Comparison of ENCODE assay signal across 1 cellular context in genomic region chr16:30352488-30353401, GRCh38.
TF ChIP-seq lines count a peak whose summit lies in the region.

No MANE protein-coding gene starts in this region.

TF ChIP-seq in HepG2, 621 proteins besides CTCF, POLR2A, EP300 and RAD21 (continued from another document and continues in another):
- TF ChIP-seq, protein P1, sequence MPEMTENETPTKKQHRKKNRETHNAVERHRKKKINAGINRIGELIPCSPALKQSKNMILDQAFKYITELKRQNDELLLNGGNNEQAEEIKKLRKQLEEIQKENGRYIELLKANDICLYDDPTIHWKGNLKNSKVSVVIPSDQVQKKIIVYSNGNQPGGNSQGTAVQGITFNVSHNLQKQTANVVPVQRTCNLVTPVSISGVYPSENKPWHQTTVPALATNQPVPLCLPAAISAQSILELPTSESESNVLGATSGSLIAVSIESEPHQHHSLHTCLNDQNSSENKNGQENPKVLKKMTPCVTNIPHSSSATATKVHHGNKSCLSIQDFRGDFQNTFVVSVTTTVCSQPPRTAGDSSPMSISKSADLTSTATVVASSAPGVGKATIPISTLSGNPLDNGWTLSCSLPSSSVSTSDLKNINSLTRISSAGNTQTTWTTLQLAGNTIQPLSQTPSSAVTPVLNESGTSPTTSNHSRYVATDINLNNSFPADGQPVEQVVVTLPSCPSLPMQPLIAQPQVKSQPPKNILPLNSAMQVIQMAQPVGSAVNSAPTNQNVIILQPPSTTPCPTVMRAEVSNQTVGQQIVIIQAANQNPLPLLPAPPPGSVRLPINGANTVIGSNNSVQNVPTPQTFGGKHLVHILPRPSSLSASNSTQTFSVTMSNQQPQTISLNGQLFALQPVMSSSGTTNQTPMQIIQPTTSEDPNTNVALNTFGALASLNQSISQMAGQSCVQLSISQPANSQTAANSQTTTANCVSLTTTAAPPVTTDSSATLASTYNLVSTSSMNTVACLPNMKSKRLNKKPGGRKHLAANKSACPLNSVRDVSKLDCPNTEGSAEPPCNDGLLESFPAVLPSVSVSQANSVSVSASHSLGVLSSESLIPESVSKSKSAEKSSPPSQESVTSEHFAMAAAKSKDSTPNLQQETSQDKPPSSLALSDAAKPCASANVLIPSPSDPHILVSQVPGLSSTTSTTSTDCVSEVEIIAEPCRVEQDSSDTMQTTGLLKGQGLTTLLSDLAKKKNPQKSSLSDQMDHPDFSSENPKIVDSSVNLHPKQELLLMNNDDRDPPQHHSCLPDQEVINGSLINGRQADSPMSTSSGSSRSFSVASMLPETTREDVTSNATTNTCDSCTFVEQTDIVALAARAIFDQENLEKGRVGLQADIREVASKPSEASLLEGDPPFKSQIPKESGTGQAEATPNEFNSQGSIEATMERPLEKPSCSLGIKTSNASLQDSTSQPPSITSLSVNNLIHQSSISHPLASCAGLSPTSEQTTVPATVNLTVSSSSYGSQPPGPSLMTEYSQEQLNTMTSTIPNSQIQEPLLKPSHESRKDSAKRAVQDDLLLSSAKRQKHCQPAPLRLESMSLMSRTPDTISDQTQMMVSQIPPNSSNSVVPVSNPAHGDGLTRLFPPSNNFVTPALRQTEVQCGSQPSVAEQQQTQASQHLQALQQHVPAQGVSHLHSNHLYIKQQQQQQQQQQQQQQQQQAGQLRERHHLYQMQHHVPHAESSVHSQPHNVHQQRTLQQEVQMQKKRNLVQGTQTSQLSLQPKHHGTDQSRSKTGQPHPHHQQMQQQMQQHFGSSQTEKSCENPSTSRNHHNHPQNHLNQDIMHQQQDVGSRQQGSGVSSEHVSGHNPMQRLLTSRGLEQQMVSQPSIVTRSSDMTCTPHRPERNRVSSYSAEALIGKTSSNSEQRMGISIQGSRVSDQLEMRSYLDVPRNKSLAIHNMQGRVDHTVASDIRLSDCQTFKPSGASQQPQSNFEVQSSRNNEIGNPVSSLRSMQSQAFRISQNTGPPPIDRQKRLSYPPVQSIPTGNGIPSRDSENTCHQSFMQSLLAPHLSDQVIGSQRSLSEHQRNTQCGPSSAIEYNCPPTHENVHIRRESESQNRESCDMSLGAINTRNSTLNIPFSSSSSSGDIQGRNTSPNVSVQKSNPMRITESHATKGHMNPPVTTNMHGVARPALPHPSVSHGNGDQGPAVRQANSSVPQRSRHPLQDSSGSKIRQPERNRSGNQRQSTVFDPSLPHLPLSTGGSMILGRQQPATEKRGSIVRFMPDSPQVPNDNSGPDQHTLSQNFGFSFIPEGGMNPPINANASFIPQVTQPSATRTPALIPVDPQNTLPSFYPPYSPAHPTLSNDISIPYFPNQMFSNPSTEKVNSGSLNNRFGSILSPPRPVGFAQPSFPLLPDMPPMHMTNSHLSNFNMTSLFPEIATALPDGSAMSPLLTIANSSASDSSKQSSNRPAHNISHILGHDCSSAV (CRISPR knock-in tag; IDR thresholded peaks at IDR 0.05; ENCODE audit: borderline replicate concordance): no peak
- TF ChIP-seq SRSF4 (IDR thresholded peaks at IDR 0.05; ENCODE audit: low read depth, low read length, poor library complexity, severe bottlenecking) (no peak), THAP8 (CRISPR knock-in tag; IDR thresholded peaks at IDR 0.05; ENCODE audit: borderline replicate concordance) (no peak), MXD3 (CRISPR knock-in tag; IDR thresholded peaks at IDR 0.05) (0 out of 2 replicates have a peak, but pooled peaks have one; percentile 31), NR2F1 (CRISPR knock-in tag; IDR thresholded peaks at IDR 0.05) (peak; percentile 10 to 19; a peak in 1 of 4 replicates), ZNF879 (CRISPR knock-in tag; IDR thresholded peaks at IDR 0.05) (no peak), FUBP1 (CRISPR knock-in tag; IDR thresholded peaks at IDR 0.05; ENCODE audit: borderline replicate concordance) (no peak), CBX5 (CRISPR knock-in tag; IDR thresholded peaks at IDR 0.05; ENCODE audit: borderline replicate concordance) (no peak), MTA1 (CRISPR knock-in tag; IDR thresholded peaks at IDR 0.05; ENCODE audit: borderline replicate concordance) (no peak), MIXL1 (CRISPR knock-in tag; IDR thresholded peaks at IDR 0.05) (0 out of 2 replicates have a peak, but pooled peaks have one; percentile 16), BCL6 (CRISPR knock-in tag; IDR thresholded peaks at IDR 0.05) (0 out of 2 replicates have a peak, but pooled peaks have one; percentile 9), ZNF850 (CRISPR knock-in tag; conservative IDR thresholded peaks at IDR 0.05) (no peak), SMARCC2 (IDR thresholded peaks at IDR 0.05) (no peak), RERE (CRISPR knock-in tag; IDR thresholded peaks at IDR 0.05; ENCODE audit: low read depth) (no peak), HMGA1 (CRISPR knock-in tag; conservative IDR thresholded peaks at IDR 0.05) (no peak), FOSL1 (CRISPR knock-in tag; IDR thresholded peaks at IDR 0.05; ENCODE audit: borderline replicate concordance) (no peak), ZNF75D (CRISPR knock-in tag; IDR thresholded peaks at IDR 0.05; ENCODE audit: borderline replicate concordance) (no peak), ZUFSP (CRISPR knock-in tag; IDR thresholded peaks at IDR 0.05; ENCODE audit: borderline replicate concordance) (no peak), ZNF670 (CRISPR knock-in tag; IDR thresholded peaks at IDR 0.05; ENCODE audit: borderline replicate concordance) (0 out of 2 replicates have a peak, but pooled peaks have one; percentile 49)
- TF ChIP-seq, protein P2, sequence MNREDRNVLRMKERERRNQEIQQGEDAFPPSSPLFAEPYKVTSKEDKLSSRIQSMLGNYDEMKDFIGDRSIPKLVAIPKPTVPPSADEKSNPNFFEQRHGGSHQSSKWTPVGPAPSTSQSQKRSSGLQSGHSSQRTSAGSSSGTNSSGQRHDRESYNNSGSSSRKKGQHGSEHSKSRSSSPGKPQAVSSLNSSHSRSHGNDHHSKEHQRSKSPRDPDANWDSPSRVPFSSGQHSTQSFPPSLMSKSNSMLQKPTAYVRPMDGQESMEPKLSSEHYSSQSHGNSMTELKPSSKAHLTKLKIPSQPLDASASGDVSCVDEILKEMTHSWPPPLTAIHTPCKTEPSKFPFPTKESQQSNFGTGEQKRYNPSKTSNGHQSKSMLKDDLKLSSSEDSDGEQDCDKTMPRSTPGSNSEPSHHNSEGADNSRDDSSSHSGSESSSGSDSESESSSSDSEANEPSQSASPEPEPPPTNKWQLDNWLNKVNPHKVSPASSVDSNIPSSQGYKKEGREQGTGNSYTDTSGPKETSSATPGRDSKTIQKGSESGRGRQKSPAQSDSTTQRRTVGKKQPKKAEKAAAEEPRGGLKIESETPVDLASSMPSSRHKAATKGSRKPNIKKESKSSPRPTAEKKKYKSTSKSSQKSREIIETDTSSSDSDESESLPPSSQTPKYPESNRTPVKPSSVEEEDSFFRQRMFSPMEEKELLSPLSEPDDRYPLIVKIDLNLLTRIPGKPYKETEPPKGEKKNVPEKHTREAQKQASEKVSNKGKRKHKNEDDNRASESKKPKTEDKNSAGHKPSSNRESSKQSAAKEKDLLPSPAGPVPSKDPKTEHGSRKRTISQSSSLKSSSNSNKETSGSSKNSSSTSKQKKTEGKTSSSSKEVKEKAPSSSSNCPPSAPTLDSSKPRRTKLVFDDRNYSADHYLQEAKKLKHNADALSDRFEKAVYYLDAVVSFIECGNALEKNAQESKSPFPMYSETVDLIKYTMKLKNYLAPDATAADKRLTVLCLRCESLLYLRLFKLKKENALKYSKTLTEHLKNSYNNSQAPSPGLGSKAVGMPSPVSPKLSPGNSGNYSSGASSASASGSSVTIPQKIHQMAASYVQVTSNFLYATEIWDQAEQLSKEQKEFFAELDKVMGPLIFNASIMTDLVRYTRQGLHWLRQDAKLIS (CRISPR knock-in tag; IDR thresholded peaks at IDR 0.05): no peak
- TF ChIP-seq, protein P3, sequence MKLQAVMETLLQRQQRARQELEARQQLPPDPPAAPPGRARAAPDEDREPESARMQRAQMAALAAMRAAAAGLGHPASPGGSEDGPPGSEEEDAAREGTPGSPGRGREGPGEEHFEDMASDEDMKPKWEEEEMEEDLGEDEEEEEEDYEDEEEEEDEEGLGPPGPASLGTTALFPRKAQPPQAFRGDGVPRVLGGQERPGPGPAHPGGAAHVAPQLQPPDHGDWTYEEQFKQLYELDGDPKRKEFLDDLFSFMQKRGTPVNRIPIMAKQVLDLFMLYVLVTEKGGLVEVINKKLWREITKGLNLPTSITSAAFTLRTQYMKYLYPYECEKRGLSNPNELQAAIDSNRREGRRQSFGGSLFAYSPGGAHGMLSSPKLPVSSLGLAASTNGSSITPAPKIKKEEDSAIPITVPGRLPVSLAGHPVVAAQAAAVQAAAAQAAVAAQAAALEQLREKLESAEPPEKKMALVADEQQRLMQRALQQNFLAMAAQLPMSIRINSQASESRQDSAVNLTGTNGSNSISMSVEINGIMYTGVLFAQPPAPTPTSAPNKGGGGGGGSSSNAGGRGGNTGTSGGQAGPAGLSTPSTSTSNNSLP (IDR thresholded peaks at IDR 0.05; ENCODE audit: low read depth, low read length): no peak
